24 cellular contexts compared by ENCODE assay signal in genomic region chr2:103353754-103354153, GRCh38.
"Had no signal": no experiment of that assay in that cellular context is flagged by ENCODE, and none has a peak within 500 bp of the region (broad histone marks: within the 10 kb centered on the region; RNA-seq: fewer than 3 reads in every experiment).

No MANE protein-coding gene starts in this region.

- H3K36me3 ChIP-seq: breast epithelium, right atrium auricular region, suprapubic skin, tibial nerve had no signal

- H3K27me3 Mint-ChIP-seq: activated CD8-positive, alpha-beta T cell treated with anti-CD3 and anti-CD28 coated beads for 36 hours; natural killer cell treated with Interleukin-12 subunit alpha and Interleukin-12 subunit beta and Interleukin-15 and Interleukin-18, amount 100 ng/mL, for 72 hours; stimulated activated naive B cell treated with anti-CD40 and anti-IgM and Interleukin-4, amounts not matched to agents 10 μg/mL and 1 μg/mL and 100 μg/mL, for 72 hours; T-helper 17 cell had no signal

- H3K4me1 Mint-ChIP-seq: stimulated activated naive B cell treated with anti-CD40 and anti-IgM and Interleukin-4, amounts not matched to agents 10 μg/mL and 1 μg/mL and 100 μg/mL, for 72 hours; T-helper 17 cell had no signal

- H3K27ac ChIP-seq: breast epithelium, parathyroid adenoma, psoas muscle, right atrium auricular region, suprapubic skin, tibial nerve had no signal

- H3K4me3 ChIP-seq: breast epithelium, mucosa of descending colon, psoas muscle, right atrium auricular region, suprapubic skin, tibial nerve had no signal

- H3K9me3 Mint-ChIP-seq: endodermal cell; stimulated activated naive B cell treated with anti-CD40 and anti-IgM and Interleukin-4, amounts not matched to agents 10 μg/mL and 1 μg/mL and 100 μg/mL, for 72 hours had no signal

- DNase-seq: activated CD4-positive, alpha-beta T cell treated with anti-CD3 and anti-CD28 coated beads for 1 hour; activated CD4-positive, alpha-beta T cell treated with anti-CD3 and anti-CD28 coated beads, Interleukin-2, amount 50 U/mL, for 1 hour; activated CD8-positive, alpha-beta T cell treated with anti-CD3 and anti-CD28 coated beads for 36 hours; activated T-cell treated with anti-CD3 and anti-CD28 coated beads, Interleukin-2, amount 50 U/mL, for 48 hours; central memory CD4-positive, alpha-beta T cell; endodermal cell; foreskin fibroblast; left ventricle myocardium superior; mucosa of descending colon; occipital lobe; psoas muscle; stimulated activated CD4-positive, alpha-beta T cell treated with anti-CD3 and anti-CD28 coated beads, Interleukin-15, amount 100 ng/mL, for 24 hours; stimulated activated CD4-positive, alpha-beta T cell treated with anti-CD3 and anti-CD28 coated beads, Interleukin-2, amount 100 ng/mL, for 24 hours; stimulated activated naive B cell treated with anti-CD40 and anti-IgM and Interleukin-4, amounts not matched to agents 10 μg/mL and 1 μg/mL and 100 μg/mL, for 72 hours; T-helper 17 cell; T1000 had no signal

- H3K27ac Mint-ChIP-seq: activated CD8-positive, alpha-beta T cell treated with anti-CD3 and anti-CD28 coated beads for 36 hours; activated naive CD4-positive, alpha-beta T cell treated with anti-CD3 and anti-CD28 coated beads, Interleukin-2, amount 50 U/mL, for 72 hours; activated T-helper 2 cell treated with anti-CD3 and anti-CD28 coated beads, Interferon-gamma antibody, Interleukin-2, Interleukin-4, amounts not matched to agents 10 μg/mL and 5 μg/mL and 100 μg/mL, durations not matched to agents 14 hours and 24 hours and 36 hours; endodermal cell; natural killer cell treated with Interleukin-12 subunit alpha and Interleukin-12 subunit beta and Interleukin-15 and Interleukin-18, amount 100 ng/mL, for 72 hours; stimulated activated naive B cell treated with anti-CD40 and anti-IgM and Interleukin-4, amounts not matched to agents 10 μg/mL and 1 μg/mL and 100 μg/mL, for 72 hours; T-helper 17 cell had no signal

- H3K9ac ChIP-seq: parathyroid adenoma had no signal

- H3K79me2 ChIP-seq: parathyroid adenoma had no signal

- H2AFZ ChIP-seq: parathyroid adenoma had no signal

- H3K36me3 Mint-ChIP-seq: activated naive CD4-positive, alpha-beta T cell treated with anti-CD3 and anti-CD28 coated beads, Interleukin-2, amount 50 U/mL, for 72 hours; natural killer cell treated with Interleukin-12 subunit alpha and Interleukin-12 subunit beta and Interleukin-15 and Interleukin-18, amount 100 ng/mL, for 72 hours; stimulated activated naive B cell treated with anti-CD40 and anti-IgM and Interleukin-4, amounts not matched to agents 10 μg/mL and 1 μg/mL and 100 μg/mL, for 72 hours had no signal

- H3K9me3 ChIP-seq: breast epithelium, mucosa of descending colon, psoas muscle, right atrium auricular region, suprapubic skin, tibial nerve had no signal

- H3K27me3 ChIP-seq: breast epithelium, right atrium auricular region, suprapubic skin, tibial nerve had no signal

- H3K4me3 Mint-ChIP-seq: activated CD8-positive, alpha-beta T cell treated with anti-CD3 and anti-CD28 coated beads for 36 hours; endodermal cell; natural killer cell treated with Interleukin-12 subunit alpha and Interleukin-12 subunit beta and Interleukin-15 and Interleukin-18, amount 100 ng/mL, for 72 hours; stimulated activated naive B cell treated with anti-CD40 and anti-IgM and Interleukin-4, amounts not matched to agents 10 μg/mL and 1 μg/mL and 100 μg/mL, for 72 hours; T-helper 17 cell had no signal

- H3K4me1 ChIP-seq: breast epithelium, parathyroid adenoma, psoas muscle, right atrium auricular region, suprapubic skin, tibial nerve had no signal
